ENCODE assay signal across 3 cellular contexts in genomic region chr5:112862085-112862484, GRCh38.
TF ChIP-seq lines count a peak whose summit lies in the region.

No MANE protein-coding gene starts in this region.

TF ChIP-seq in A549, 52 proteins besides CTCF, POLR2A, EP300 and RAD21:
- TF ChIP-seq CBX8 (IDR thresholded peaks at IDR 0.05) (no peak), NPAS2 (CRISPR knock-in tag; IDR thresholded peaks at IDR 0.05; ENCODE audit: borderline replicate concordance) (no peak), RCOR1 (IDR thresholded peaks at IDR 0.05; ENCODE audit: low read depth, low read length) (no peak), SREBF2 (IDR thresholded peaks at IDR 0.05) (no peak), BCL3 (IDR thresholded peaks at IDR 0.05) (no peak), CHD2 (IDR thresholded peaks at IDR 0.05; ENCODE audit: low read length, partially characterized antibody) (no peak), HOXA7 (CRISPR knock-in tag; IDR thresholded peaks at IDR 0.05) (no peak), ZSCAN20 (CRISPR knock-in tag; IDR thresholded peaks at IDR 0.05) (no peak), HOXB13 (CRISPR knock-in tag; IDR thresholded peaks at IDR 0.05; ENCODE audit: low read depth) (no peak), ZFP36 (IDR thresholded peaks at IDR 0.05; ENCODE audit: borderline replicate concordance, partially characterized antibody) (no peak), FOSL2 (IDR thresholded peaks at IDR 0.05) (no peak), FOSL2 (CRISPR knock-in tag; IDR thresholded peaks at IDR 0.05) (no peak), ESRRA (IDR thresholded peaks at IDR 0.05; ENCODE audit: borderline replicate concordance, low read length) (no peak), RFX5 (IDR thresholded peaks at IDR 0.05) (no peak), POLR2AphosphoS2 (conservative IDR thresholded peaks at IDR 0.05; ENCODE audit: low read length) (no peak), JUNB (IDR thresholded peaks at IDR 0.05) (no peak), PBX3 (IDR thresholded peaks at IDR 0.05) (no peak), MAX (IDR thresholded peaks at IDR 0.05) (no peak), TP53 (CRISPR knock-in tag; IDR thresholded peaks at IDR 0.05) (no peak), HOXB5 (CRISPR knock-in tag; IDR thresholded peaks at IDR 0.05) (no peak), TFCP2L1 (CRISPR knock-in tag; IDR thresholded peaks at IDR 0.05) (no peak)

TF ChIP-seq in HEK293T, 16 proteins besides CTCF, POLR2A, EP300 and RAD21:
- TF ChIP-seq PKNOX1 (IDR thresholded peaks at IDR 0.05) (peak; percentile 50; the same call in 1 of the 2 replicates), BHLHE40 (IDR thresholded peaks at IDR 0.05; ENCODE audit: borderline replicate concordance) (no peak)
TF ChIP-seq in HEK293T: peak in this region for 1.

TF ChIP-seq in GM12878, 131 proteins besides CTCF, POLR2A, EP300 and RAD21:
- no peak for TF ChIP-seq NBN (IDR thresholded peaks at IDR 0.05)
- no peak for TF ChIP-seq STAT3 (IDR thresholded peaks at IDR 0.05; ENCODE audit: low read depth, low read length)
- TF ChIP-seq MYC (IDR thresholded peaks at IDR 0.05; ENCODE audit: insufficient read depth, insufficient read length, insufficient replicate concordance, low read length, severe bottlenecking), result no peak
- 0 out of 2 replicates have a peak, but pooled peaks have one; percentile 5 for TF ChIP-seq PKNOX1 (IDR thresholded peaks at IDR 0.05)
